In genomic region chr6:108582618-108583017, GRCh38 we compare ENCODE assay signal across 14 cellular contexts. TPM values are rescaled to one million over a fixed set of nuclear protein-coding genes. Genes with fewer than 3 reads are reported as not detected.
DNase-seq lines count a peak whose midpoint lies in the region; ATAC-seq and TF ChIP-seq lines count a peak whose summit lies in the region.
"Had no signal": no experiment of that assay in that cellular context is flagged by ENCODE, and none has a peak within 500 bp of the region (broad histone marks: within the 10 kb centered on the region; RNA-seq: fewer than 3 reads in every experiment).

No MANE protein-coding gene starts in this region.

- peak overlapping the region; percentile 83 for H3K27ac Mint-ChIP-seq in chondrocyte (ENCODE audit: unreplicated experiment)
- H3K27ac Mint-ChIP-seq: T-helper 1 cell treated with Interleukin-12 subunit alpha and Interleukin-12 subunit beta and Interleukin-4 antibody, amounts not matched to agents 30 μg/mL and 1 μg/mL, for 36 hours had no signal

- TF ChIP-seq POLR2A in heart left ventricle (IDR thresholded peaks at IDR 0.05) (no peak), lower leg skin (IDR thresholded peaks at IDR 0.05) (no peak)

- H3K27me3 ChIP-seq in heart left ventricle (no peaks in the 10 kb centered on the region), neutrophil (no peaks in the 10 kb centered on the region), upper lobe of right lung (no peaks in the 10 kb centered on the region)

- H3K36me3 Mint-ChIP-seq in chondrocyte (ENCODE audit: low read depth) = peaks cover 3% of the 10 kb centered on the region

- no peak overlapping the region for H3K4me3 Mint-ChIP-seq in chondrocyte (ENCODE audit: unreplicated experiment)
- H3K4me3 Mint-ChIP-seq: T-helper 1 cell treated with Interleukin-12 subunit alpha and Interleukin-12 subunit beta and Interleukin-4 antibody, amounts not matched to agents 30 μg/mL and 1 μg/mL, for 36 hours had no signal

- TF ChIP-seq CTCF in heart left ventricle (IDR thresholded peaks at IDR 0.05) = no peak
- no peak for TF ChIP-seq CTCF in chondrocyte (IDR thresholded peaks at IDR 0.05)
- TF ChIP-seq CTCF in neutrophil (IDR thresholded peaks at IDR 0.05) = no peak
- TF ChIP-seq CTCF in upper lobe of right lung (IDR thresholded peaks at IDR 0.05) = no peak
- TF ChIP-seq CTCF in foreskin fibroblast (IDR thresholded peaks at IDR 0.05; ENCODE audit: low read depth, low read length) = no peak
- no peak for TF ChIP-seq CTCF in lower leg skin (IDR thresholded peaks at IDR 0.05)

- ATAC-seq in heart left ventricle (no peak), Right ventricle myocardium superior (ENCODE audit: poor library complexity) (no peak), upper lobe of right lung (no peak)
- ATAC-seq: A549 had no signal

- H3K4me1 ChIP-seq in heart left ventricle (peaks cover 33 to 98% (median 94%) of the 10 kb centered on the region in 12 donors), neutrophil (ENCODE audit: control insufficient read depth in 1 of 2, insufficient read depth in 1 of 2, low read depth in 1 of 2, low read length in 1 of 2) (peaks cover 17 to 62% of the 10 kb centered on the region in 2 experiments), upper lobe of right lung (peaks cover 83% of the 10 kb centered on the region)

- no peaks in the 10 kb centered on the region for H3K27me3 Mint-ChIP-seq in chondrocyte (ENCODE audit: low read depth)

- DNase-seq in heart left ventricle (no peak), Right ventricle myocardium superior (no peak), chondrocyte (ENCODE audit: low spot score) (no peak), upper lobe of right lung (no peak), foreskin fibroblast (no peak), lower leg skin (ENCODE audit: low spot score in 2 of 2) (no peak)
- DNase-seq in activated CD4-positive, alpha-beta T cell treated with anti-CD3 and anti-CD28 coated beads for 1 hour = no peak
- DNase-seq: cortex of kidney, GF-D8, midbrain, NCI-H1436 had no signal

- H3K9me3 Mint-ChIP-seq in chondrocyte (ENCODE audit: low read depth) = no peaks in the 10 kb centered on the region
- H3K9me3 Mint-ChIP-seq: T-helper 1 cell treated with Interleukin-12 subunit alpha and Interleukin-12 subunit beta and Interleukin-4 antibody, amounts not matched to agents 30 μg/mL and 1 μg/mL, for 36 hours had no signal

- H3K27ac ChIP-seq in heart left ventricle (peak overlapping the region in 8 of 12 donors; percentile 7 to 89 (median 70)), neutrophil (peak overlapping the region; percentile 70), upper lobe of right lung (peak overlapping the region; percentile 67)

- H3K4me3 ChIP-seq in heart left ventricle (no peak overlapping the region), neutrophil (ENCODE audit: low read depth in 1 of 2, low read length in 1 of 2) (no peak overlapping the region), upper lobe of right lung (no peak overlapping the region), foreskin fibroblast (ENCODE audit: low read depth in 1 of 2, low read length in 2 of 2) (no peak overlapping the region), lower leg skin (ENCODE audit: low read depth, poor library complexity, severe bottlenecking) (no peak overlapping the region)
- H3K4me3 ChIP-seq: A549 had no signal

- peaks cover 88% of the 10 kb centered on the region for H3K4me1 Mint-ChIP-seq in chondrocyte (ENCODE audit: low read depth)

- intact Hi-C loops in heart left ventricle (cut with DNase I) = loop anchor here in 1 of 10 donors (5.0 kb wide), 1 partner anchor 75 kb away; no protein-coding TSS in a partner anchor
- intact Hi-C loops in Right ventricle myocardium superior (cut with DNase I) = loop anchor here (5.0 kb wide), 1 partner anchor 70 kb away; no protein-coding TSS in a partner anchor
- intact Hi-C loops in upper lobe of right lung (cut with DNase I) = no loop called here
- intact Hi-C loops in lower leg skin (cut with DNase I; ENCODE audit: low total_unique reads) = no loop called here

- 55 to 62% (median 57%) methylated on average over 3 of the region's 3 CpGs for WGBS in heart left ventricle, 4 donors
- 81 to 84% methylated on average over 3 of the region's 3 CpGs for WGBS in lower leg skin, 2 donors

- H3K36me3 ChIP-seq in heart left ventricle (peaks cover 0 to 12% (median 0%) of the 10 kb centered on the region in 9 donors), neutrophil (peaks cover 7% of the 10 kb centered on the region), upper lobe of right lung (peaks cover 5% of the 10 kb centered on the region)

- H3K9me3 ChIP-seq in heart left ventricle (no peaks in the 10 kb centered on the region), neutrophil (no peaks in the 10 kb centered on the region), upper lobe of right lung (no peaks in the 10 kb centered on the region)
- H3K9me3 ChIP-seq: A549 had no signal

RNA-seq across cellular contexts. Expression of gene FOXO3, which starts 21.9 kb away (rescaled TPM):
- total RNA-seq in heart left ventricle (10 to 100 TPM; 26.8 to 87.9 (median 38.7) TPM), Right ventricle myocardium superior (32.4 TPM), chondrocyte (42.7 to 58.1 TPM (median 45.0 TPM) in 3 replicates), upper lobe of right lung (73.6 TPM), lower leg skin (100 to 1,000 TPM; 110 to 176 (median 139) TPM)
- 10 to 100 TPM; 11.6 to 39.1 TPM for polyA plus RNA-seq in heart left ventricle
